Comparison of ENCODE assay signal across 10 cellular contexts in the genomic region with DNA sequence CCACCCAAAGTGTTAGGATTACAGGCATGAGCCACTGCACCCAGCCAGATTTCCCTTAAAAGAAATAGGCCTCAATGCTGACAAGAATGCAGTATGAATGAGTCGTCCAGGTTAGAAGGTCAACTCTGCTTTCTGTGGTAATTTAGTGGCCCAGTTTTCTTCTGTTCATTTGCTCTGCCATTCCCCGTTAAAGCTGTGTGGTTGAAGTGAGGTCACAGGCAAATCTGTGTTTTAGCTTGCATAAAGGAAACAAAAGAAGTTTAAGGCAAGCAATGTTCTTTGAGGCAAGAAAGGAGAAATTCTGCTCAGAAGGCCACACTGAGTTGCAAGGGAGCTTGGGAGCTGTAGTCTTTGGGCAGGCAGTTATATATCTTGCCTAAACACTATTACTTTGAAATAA.
DNase-seq lines count a peak whose midpoint lies in the region; ATAC-seq and TF ChIP-seq lines count a peak whose summit lies in the region.
"Had no signal": no experiment of that assay in that cellular context is flagged by ENCODE, and none has a peak within 500 bp of the region (broad histone marks: within the 10 kb centered on the region; RNA-seq: fewer than 3 reads in every experiment).

No MANE protein-coding gene starts in this region.

- H3K4me3 ChIP-seq in fibroblast of mammary gland (ENCODE audit: control insufficient read depth, low read depth, low read length) (no peak overlapping the region), uterus (no peak overlapping the region)

- no peaks in the 10 kb centered on the region for H3K27me3 ChIP-seq in uterus

- no peaks in the 10 kb centered on the region for H3K36me3 ChIP-seq in uterus

- DNase-seq in ACHN (peak; percentile 41), fibroblast of mammary gland (ENCODE audit: low read depth) (peak; percentile 58), cerebellar nuclear complex (lab: John Stamatoyannopoulos, UW) (no peak), uterus (no peak), globus pallidus (ENCODE audit: low spot score) (no peak), NCI-H187 (lab: John Stamatoyannopoulos, UW) (no peak)
- DNase-seq: erythroblast had no signal

- TF ChIP-seq POLR2A in uterus (IDR thresholded peaks at IDR 0.05) = no peak

- peak; percentile 37 for ATAC-seq in GM18909 (IDR thresholded peaks at IDR 0.05; ENCODE audit: poor library complexity, unreplicated experiment)
- peak; percentile 57 for ATAC-seq in HG03442 (IDR thresholded peaks at IDR 0.05; ENCODE audit: unreplicated experiment)

- H3K9me3 ChIP-seq in uterus = no peaks in the 10 kb centered on the region

- TF ChIP-seq CTCF in fibroblast of mammary gland (conservative IDR thresholded peaks at IDR 0.05; ENCODE audit: control insufficient read depth, insufficient read depth, low read depth, low read length) (no peak), uterus (IDR thresholded peaks at IDR 0.05) (no peak)

- no peaks in the 10 kb centered on the region for H3K4me1 ChIP-seq in uterus

- intact Hi-C loops in uterus (cut with DNase I; ENCODE audit: low total_unique reads) = no loop called here

- H3K27ac ChIP-seq in uterus = no peak overlapping the region
- H3K27ac ChIP-seq: C4-2B had no signal

- in situ Hi-C loops in ACHN (cut with HindIII; ENCODE audit: low pct_ligation_motif_present, low pct_unique_long_range_greater_than_20kb, low sequenced_read_pairs) = no loop called here

Comparison
In these comparisons a context has a peak if more than half of its experiments do, and no peak if none do; other contexts are left out.
1. DNase-seq: peak in ACHN (single experiment) and fibroblast of mammary gland (single experiment); none in cerebellar nuclear complex (0 of 2), uterus (0 of 2), globus pallidus (single experiment) and NCI-H187 (0 of 2).